ENCODE assay signal across 1 cellular context in genomic region chr13:112905619-112905989, GRCh38.
TF ChIP-seq lines count a peak whose summit lies in the region.

No MANE protein-coding gene starts in this region.

TF ChIP-seq in GM23338, 12 proteins besides CTCF, POLR2A, EP300 and RAD21:
- no peak for TF ChIP-seq ZNF462 (CRISPR knock-in tag; IDR thresholded peaks at IDR 0.05)
- TF ChIP-seq EZH2 (IDR thresholded peaks at IDR 0.05; ENCODE audit: low read depth, unreplicated experiment), result no peak
- TF ChIP-seq REST (IDR thresholded peaks at IDR 0.05; ENCODE audit: unreplicated experiment), result no peak
- no peak for TF ChIP-seq EZH2phosphoT487 (IDR thresholded peaks at IDR 0.05; ENCODE audit: unreplicated experiment)
- TF ChIP-seq POLR2AphosphoS5 (IDR thresholded peaks at IDR 0.05; ENCODE audit: low read depth), result no peak
- no peak for TF ChIP-seq ETS1 (IDR thresholded peaks at IDR 0.05)
- no peak for TF ChIP-seq ZNF114 (CRISPR knock-in tag; IDR thresholded peaks at IDR 0.05)
